ENCODE assay signal across 15 cellular contexts in genomic region chr2:102041351-102041750, GRCh38. TPM values are rescaled to one million over a fixed set of nuclear protein-coding genes. Genes with fewer than 3 reads are reported as not detected.
A peak's percentile ranks its signal among the peaks of the same experiment; 100 is the strongest.
DNase-seq lines count a peak whose midpoint lies in the region; ATAC-seq and TF ChIP-seq lines count a peak whose summit lies in the region.
"Had no signal": no experiment of that assay in that cellular context is flagged by ENCODE, and none has a peak within 500 bp of the region (broad histone marks: within the 10 kb centered on the region; RNA-seq: fewer than 3 reads in every experiment).

No MANE protein-coding gene starts in this region.

- no peaks in the 10 kb centered on the region for H3K27me3 ChIP-seq in right atrium auricular region

- H3K4me3 ChIP-seq in right atrium auricular region (no peak overlapping the region), fibroblast of pulmonary artery (replicated peaks; ENCODE audit: low read depth, low read length) (no peak overlapping the region)
- H3K4me3 ChIP-seq: A549 had no signal

- intact Hi-C loops in Right ventricle myocardium superior (cut with DNase I): no loop called here

- no peaks in the 10 kb centered on the region for H3K36me3 ChIP-seq in right atrium auricular region

- ATAC-seq in Right ventricle myocardium superior (ENCODE audit: poor library complexity) (peak; percentile 62), HG02678 (IDR thresholded peaks at IDR 0.05; ENCODE audit: unreplicated experiment) (no peak)
- ATAC-seq: A549; activated T-helper 17 cell treated with anti-CD3 and anti-CD28 coated beads, Interleukin-2, amount 50 U/mL, for 72 hours; natural killer cell; stimulated activated naive CD8-positive, alpha-beta T cell treated with anti-CD3 and anti-CD28 coated beads, Interleukin-15, amount 100 ng/mL, for 72 hours had no signal

- no peak overlapping the region for H3K27ac ChIP-seq in right atrium auricular region

- peaks cover 0 to 19% of the 10 kb centered on the region in 2 donors for H3K4me1 ChIP-seq in right atrium auricular region
- H3K4me1 ChIP-seq: A549 had no signal

- H3K9me3 ChIP-seq in right atrium auricular region: no peaks in the 10 kb centered on the region
- H3K9me3 ChIP-seq: A549 had no signal

- TF ChIP-seq CTCF in right atrium auricular region (IDR thresholded peaks at IDR 0.05) (no peak), fibroblast of pulmonary artery (IDR thresholded peaks at IDR 0.05; ENCODE audit: low read length, missing control alignments) (no peak)

- DNase-seq in Right ventricle myocardium superior (no peak), right atrium auricular region (ENCODE audit: low spot score) (no peak), fibroblast of pulmonary artery (ENCODE audit: low read depth) (peak; percentile 81), mucosa of gallbladder (ENCODE audit: low spot score) (peak; percentile 56), foreskin melanocyte (no peak), DMS79 treated with DMSO at 0.1 percent for 48 hours (lab: John Stamatoyannopoulos, UW) (no peak), SW 1271 (lab: John Stamatoyannopoulos, UW) (no peak)
- DNase-seq: activated CD4-positive, alpha-beta T cell treated with anti-CD3 and anti-CD28 coated beads, Interleukin-2, amount 50 U/mL, for 4 hours; natural killer cell; NK-92 treated with Interleukin-12 subunit alpha and Interleukin-12 subunit beta, amount 100 ng/mL, for 24 hours; stimulated activated naive CD8-positive, alpha-beta T cell treated with anti-CD3 and anti-CD28 coated beads, Interleukin-15, amount 100 ng/mL, for 72 hours had no signal

RNA-seq across cellular contexts. Expression of gene IL1R2, which starts 49.6 kb away (rescaled TPM):
- 1.4 TPM for total RNA-seq in Right ventricle myocardium superior
- total RNA-seq in right atrium auricular region: 10 to 100 TPM in 1 of 2 donors, 1 to 10 TPM in 1; 2.8 to 16.1 TPM
- 2.3 TPM for total RNA-seq in mucosa of gallbladder
- total RNA-seq: glomerular endothelial cell had no signal

Comparison
In these comparisons a context has a peak if more than half of its experiments do, and no peak if none do; other contexts are left out.
1. DNase-seq: peak in fibroblast of pulmonary artery (single experiment) and mucosa of gallbladder (single experiment); none in Right ventricle myocardium superior (single experiment), right atrium auricular region (single experiment), foreskin melanocyte (single experiment), DMS79 treated with DMSO at 0.1 percent for 48 hours (single experiment) and SW 1271 (0 of 2).